24 cellular contexts compared by ENCODE assay signal in the genomic region with DNA sequence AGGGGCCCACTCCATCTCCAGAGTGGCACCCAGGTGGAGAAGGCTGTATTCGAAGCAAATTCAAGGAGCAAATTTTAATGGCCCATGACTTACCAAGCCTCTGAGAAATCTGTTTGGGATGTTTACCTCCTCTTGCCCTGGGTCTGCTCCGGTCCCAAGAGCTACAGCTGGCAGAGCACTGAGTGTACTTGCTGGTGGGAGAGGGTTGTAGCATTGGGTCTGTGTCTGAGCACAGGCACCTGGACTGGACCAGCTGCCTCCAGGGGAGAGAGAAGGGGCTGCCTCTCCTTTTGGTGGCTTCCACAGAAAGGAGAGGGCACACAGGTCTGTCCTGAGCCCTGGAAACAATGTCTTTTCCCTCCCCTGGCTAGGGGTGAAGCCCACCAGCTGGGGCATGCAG. TPM values are rescaled to one million over a fixed set of nuclear protein-coding genes. Genes with fewer than 3 reads are reported as not detected.
"Had no signal": no experiment of that assay in that cellular context is flagged by ENCODE, and none has a peak within 500 bp of the region (broad histone marks: within the 10 kb centered on the region; RNA-seq: fewer than 3 reads in every experiment).

No MANE protein-coding gene starts in this region.

- DNase-seq: effector memory CD4-positive, alpha-beta T cell; heart left ventricle; hippocampal formation; kidney glomerular epithelial cell; mesendoderm; naive B cell; nucleus accumbens; psoas muscle; retina; right lobe of liver; stimulated activated CD4-positive, alpha-beta T cell treated with anti-CD3 and anti-CD28 coated beads, Interleukin-2, amount 100 ng/mL, for 24 hours; stimulated activated CD4-positive, alpha-beta T cell treated with anti-CD3 and anti-CD28 coated beads, Interleukin-4, amount 100 ng/mL, for 4 hours; stimulated activated naive B cell treated with anti-CD40 and anti-IgM and Interleukin-4, amounts not matched to agents 10 μg/mL and 1 μg/mL and 100 μg/mL, for 72 hours; thyroid gland; upper lobe of left lung; uterus had no signal

- H3K9ac ChIP-seq: parathyroid adenoma had no signal

- H3K27ac Mint-ChIP-seq: stimulated activated naive B cell treated with anti-CD40 and anti-IgM and Interleukin-4, amounts not matched to agents 10 μg/mL and 1 μg/mL and 100 μg/mL, for 72 hours had no signal

- H2AFZ ChIP-seq: parathyroid adenoma had no signal

- H3K36me3 ChIP-seq: heart left ventricle, right lobe of liver, thyroid gland, upper lobe of left lung, uterus had no signal

- H3K9me3 Mint-ChIP-seq: stimulated activated naive B cell treated with anti-CD40 and anti-IgM and Interleukin-4, amounts not matched to agents 10 μg/mL and 1 μg/mL and 100 μg/mL, for 72 hours had no signal

- H3K9me3 ChIP-seq: heart left ventricle, psoas muscle, right lobe of liver, thyroid gland, upper lobe of left lung, uterus had no signal

- H3K79me2 ChIP-seq: parathyroid adenoma had no signal

- H3K4me1 ChIP-seq: psoas muscle had no signal

- H3K4me3 Mint-ChIP-seq: stimulated activated naive B cell treated with anti-CD40 and anti-IgM and Interleukin-4, amounts not matched to agents 10 μg/mL and 1 μg/mL and 100 μg/mL, for 72 hours had no signal

- H3K27ac ChIP-seq: heart left ventricle, parathyroid adenoma, psoas muscle, right lobe of liver, thyroid gland, upper lobe of left lung, uterus had no signal

- H3K36me3 Mint-ChIP-seq: naive B cell had no signal

- ATAC-seq: esophagus mucosa; heart left ventricle; psoas muscle; right lobe of liver; stimulated activated naive B cell treated with anti-CD40 and anti-IgM and Interleukin-4, amounts not matched to agents 10 μg/mL and 1 μg/mL and 100 μg/mL, for 72 hours had no signal

- H3K4me3 ChIP-seq: heart left ventricle, psoas muscle, right lobe of liver, thyroid gland, upper lobe of left lung, uterus had no signal

RNA-seq across cellular contexts. Expression of gene EN1, which starts 9.8 kb away (rescaled TPM):
- total RNA-seq: fibroblast of lung, frontal cortex, glomerular endothelial cell, liver, lung microvascular endothelial cell, right lobe of liver, uterus had no signal
- polyA plus RNA-seq: fibroblast of lung, heart left ventricle, liver, neural cell had no signal
